24 cellular contexts compared by ENCODE assay signal in genomic region chr3:64836097-64836496, GRCh38.
DNase-seq lines count a peak whose midpoint lies in the region; ATAC-seq, FAIRE-seq and TF ChIP-seq lines count a peak whose summit lies in the region.
"Had no signal": no experiment of that assay in that cellular context is flagged by ENCODE, and none has a peak within 500 bp of the region (broad histone marks: within the 10 kb centered on the region; RNA-seq: fewer than 3 reads in every experiment).

No MANE protein-coding gene starts in this region.

- H2AFZ ChIP-seq in IMR-90 (replicated peaks; ENCODE audit: low read length, poor library complexity) (no peak overlapping the region), endothelial cell of umbilical vein (ENCODE audit: low read depth, low read length) (peak overlapping the region; percentile 19), trophoblast cell (ENCODE audit: insufficient read depth, low read length, poor library complexity) (no peak overlapping the region)
- H2AFZ ChIP-seq: GM23248 had no signal

- no peaks in the 10 kb centered on the region for H3K36me3 ChIP-seq in IMR-90 (ENCODE audit: control insufficient read depth, insufficient read depth, low read length)
- no peaks in the 10 kb centered on the region for H3K36me3 ChIP-seq in endothelial cell of umbilical vein (ENCODE audit: control insufficient read depth in 2 of 2, extremely low read depth in 1 of 2, insufficient read depth in 2 of 2, low read length in 2 of 2)
- H3K36me3 ChIP-seq in trophoblast cell (ENCODE audit: control insufficient read depth in 1 of 2, insufficient read depth in 2 of 2, low read length in 2 of 2), result no peaks in the 10 kb centered on the region
- H3K36me3 ChIP-seq: HAP-1, SJSA1 had no signal

- CTCF ChIA-PET in IMR-90 (lab: Yijun Ruan, JAX), result interaction anchor here (0.6 kb wide), 1 partner anchor 52 kb away, joined by 3 read pairs; no protein-coding TSS in a partner anchor
- CTCF ChIA-PET in endothelial cell of umbilical vein (lab: Charles Lee), result interaction anchor here (1.2 to 1.5 kb wide), 2 partner anchors 8 to 10 kb away, joined by 4 to 5 read pairs; no protein-coding TSS in a partner anchor

- WGBS in IMR-90 (ENCODE audit: extremely low coverage in 2 of 2, insufficient read length in 1 of 2), 2 experiments, result 62% methylated on average over 2 of the region's 2 CpGs; no CpG with 5 or more reads in 1 of the 2 experiments
- no CpG with 5 or more reads among the region's 2 CpGs for WGBS in trophoblast cell (ENCODE audit: extremely low coverage, insufficient coverage, insufficient read length)

- H2BK5ac ChIP-seq in IMR-90 (ENCODE audit: low read depth, low read length, poor library complexity, severe bottlenecking), result no peak overlapping the region
- peak overlapping the region; percentile 12 for H2BK5ac ChIP-seq in trophoblast cell (ENCODE audit: low read depth, low read length, poor library complexity)

- POLR2A ChIA-PET in IMR-90 (lab: Charles Lee; ENCODE audit: unreplicated experiment) (no interaction called here), endothelial cell of umbilical vein (lab: Charles Lee) (no interaction called here)

- H3K4me3 ChIP-seq in IMR-90 (ENCODE audit: insufficient read depth, low read depth, low read length), result no peak overlapping the region
- no peak overlapping the region for H3K4me3 ChIP-seq in endothelial cell of umbilical vein (replicated peaks in 1 of 3; ENCODE audit: insufficient read depth in 1 of 3, low read depth in 1 of 3, low read length in 3 of 3)
- H3K4me3 ChIP-seq in trophoblast cell (ENCODE audit: low read depth, low read length), result no peak overlapping the region
- H3K4me3 ChIP-seq: GM23248, HAP-1, SJSA1 had no signal

- H3K9me3 Mint-ChIP-seq in T-helper 2 cell treated with Interferon-gamma antibody and Interleukin-4, amounts not matched to agents 5 μg/mL and 100 μg/mL, for 36 hours, result no peaks in the 10 kb centered on the region

- no peak overlapping the region for H2AK9ac ChIP-seq in IMR-90 (replicated peaks; ENCODE audit: low read depth, low read length, poor library complexity)

- no peak overlapping the region for H2BK15ac ChIP-seq in IMR-90 (ENCODE audit: low read depth, low read length)

- no peak for ATAC-seq in IMR-90 (ENCODE audit: low read depth)
- ATAC-seq in GM21786 (IDR thresholded peaks at IDR 0.05; ENCODE audit: unreplicated experiment), result no peak

- no peak overlapping the region for H2BK120ac ChIP-seq in IMR-90 (ENCODE audit: low read depth, low read length)
- peak overlapping the region; percentile 58 for H2BK120ac ChIP-seq in trophoblast cell (ENCODE audit: insufficient read depth, low read length, poor library complexity)

- H2BK20ac ChIP-seq in IMR-90 (ENCODE audit: low read depth, low read length), result no peak overlapping the region

- H4K8ac ChIP-seq in IMR-90 (ENCODE audit: low read depth in 2 of 2, low read length in 2 of 2) (no peak overlapping the region), trophoblast cell (ENCODE audit: low read depth, low read length) (peak overlapping the region; percentile 38)

- no peak for TF ChIP-seq CTCF in IMR-90 (conservative IDR thresholded peaks at IDR 0.05; ENCODE audit: low read depth, low read length)
- no peak for TF ChIP-seq CTCF in endothelial cell of umbilical vein (IDR thresholded peaks at IDR 0.05; ENCODE audit: extremely low read depth in 1 of 2, insufficient read depth in 1 of 2, low read depth in 1 of 2, low read length in 2 of 2)

- H4K91ac ChIP-seq in IMR-90 (ENCODE audit: insufficient read depth, low read depth, low read length) (no peak overlapping the region), trophoblast cell (ENCODE audit: low read depth, low read length) (peak overlapping the region; percentile 7)

- no peak for FAIRE-seq in endothelial cell of umbilical vein (lab: Jason Lieb, UNC)

- H3K56ac ChIP-seq in IMR-90 (ENCODE audit: extremely low read depth, insufficient read depth, low read length), result no peak overlapping the region

- no peak overlapping the region for H4K12ac ChIP-seq in trophoblast cell (ENCODE audit: low read depth, low read length)

- TF ChIP-seq POLR2A in IMR-90 (IDR thresholded peaks at IDR 0.05; ENCODE audit: low read depth, low read length) (no peak), endothelial cell of umbilical vein (IDR thresholded peaks at IDR 0.05; ENCODE audit: low read depth, low read length) (no peak)

- H3K14ac ChIP-seq in IMR-90 (replicated peaks; ENCODE audit: low read depth, low read length), result no peak overlapping the region
- no peak overlapping the region for H3K14ac ChIP-seq in trophoblast cell (ENCODE audit: low read length)

- no peak for TF ChIP-seq RAD21 in IMR-90 (IDR thresholded peaks at IDR 0.05; ENCODE audit: low read length)

- peak overlapping the region; percentile 37 for H2BK12ac ChIP-seq in trophoblast cell (ENCODE audit: low read length)

- H3K4ac ChIP-seq in IMR-90 (ENCODE audit: low read depth, low read length) (no peak overlapping the region), trophoblast cell (ENCODE audit: low read depth, low read length) (peak overlapping the region; percentile 54)

- dilution Hi-C loops in IMR-90 (cut with HindIII; ENCODE audit: low sequenced_read_pairs, unreplicated experiment), result no loop called here
- dilution Hi-C loops in endothelial cell of umbilical vein (cut with MboI; ENCODE audit: extremely low pct_ligation_motif_present, low sequenced_read_pairs), result no loop called here

- H3K9ac ChIP-seq in IMR-90 (ENCODE audit: low read depth, low read length) (no peak overlapping the region), endothelial cell of umbilical vein (replicated peaks; ENCODE audit: extremely low read depth, insufficient read depth, low read length) (no peak overlapping the region), trophoblast cell (ENCODE audit: low read length) (no peak overlapping the region)
- H3K9ac ChIP-seq: GM23248, KMS-11 had no signal

- H3K23ac ChIP-seq in IMR-90 (ENCODE audit: low read depth, low read length) (no peak overlapping the region), trophoblast cell (ENCODE audit: low read length) (no peak overlapping the region)

- no peaks in the 10 kb centered on the region for H3K79me1 ChIP-seq in IMR-90 (ENCODE audit: low read depth in 1 of 2, low read length in 2 of 2)
- peaks cover 5% of the 10 kb centered on the region for H3K79me1 ChIP-seq in trophoblast cell (ENCODE audit: low read length)

- H3K9me3 ChIP-seq in IMR-90 (ENCODE audit: control insufficient read depth, insufficient read depth, low read length), result no peaks in the 10 kb centered on the region
- H3K9me3 ChIP-seq in endothelial cell of umbilical vein (replicated peaks; ENCODE audit: control insufficient read depth, insufficient read depth, low read length), result no peaks in the 10 kb centered on the region
- no peaks in the 10 kb centered on the region for H3K9me3 ChIP-seq in trophoblast cell (ENCODE audit: insufficient read depth, low read depth, low read length)
- H3K9me3 ChIP-seq: HAP-1, SJSA1 had no signal

- no peaks in the 10 kb centered on the region for H3K36me3 Mint-ChIP-seq in T-helper 2 cell treated with Interferon-gamma antibody and Interleukin-4, amounts not matched to agents 5 μg/mL and 100 μg/mL, for 36 hours (ENCODE audit: low read depth)
- H3K36me3 Mint-ChIP-seq: CD4-positive, CD25-positive, alpha-beta regulatory T cell; IgD-negative memory B cell had no signal

- H3K18ac ChIP-seq in IMR-90 (ENCODE audit: low read depth, low read length), result peak overlapping the region; percentile 9; the same call in 1 of the 2 replicates
- no peak overlapping the region for H3K18ac ChIP-seq in trophoblast cell (ENCODE audit: low read length)

- H3K4me1 ChIP-seq in IMR-90 (ENCODE audit: control insufficient read depth, insufficient read depth, low read length) (no peaks in the 10 kb centered on the region), endothelial cell of umbilical vein (ENCODE audit: control insufficient read depth, extremely low read depth, insufficient read depth, low read length) (no peaks in the 10 kb centered on the region), trophoblast cell (ENCODE audit: control insufficient read depth in 1 of 2, insufficient read depth in 2 of 2, low read length in 2 of 2) (peaks cover 0 to 3% of the 10 kb centered on the region in 2 experiments)
- H3K4me1 ChIP-seq: SJSA1 had no signal

- H2AK5ac ChIP-seq in IMR-90 (ENCODE audit: low read depth, low read length) (no peak overlapping the region), trophoblast cell (ENCODE audit: low read length) (no peak overlapping the region)

- H3K79me2 ChIP-seq in endothelial cell of umbilical vein (ENCODE audit: control insufficient read depth, insufficient read depth, low read length) (no peaks in the 10 kb centered on the region), trophoblast cell (ENCODE audit: control insufficient read depth, insufficient read depth, low read length, poor library complexity) (no peaks in the 10 kb centered on the region)

- no peak overlapping the region for H3K4me2 ChIP-seq in IMR-90 (ENCODE audit: low read depth, low read length)
- H3K4me2 ChIP-seq in endothelial cell of umbilical vein (ENCODE audit: insufficient read depth, low read length), result no peak overlapping the region
- H3K4me2 ChIP-seq in trophoblast cell (ENCODE audit: low read length), result no peak overlapping the region
- H3K4me2 ChIP-seq: KMS-11 had no signal

- in situ Hi-C loops in IMR-90 (cut with MboI; ENCODE audit: low sequenced_read_pairs), result no loop called here

- H3K27me3 Mint-ChIP-seq in T-helper 2 cell treated with Interferon-gamma antibody and Interleukin-4, amounts not matched to agents 5 μg/mL and 100 μg/mL, for 36 hours (ENCODE audit: low read depth), result no peaks in the 10 kb centered on the region
- H3K27me3 Mint-ChIP-seq: CD4-positive, CD25-positive, alpha-beta regulatory T cell; IgD-negative memory B cell had no signal

- H3K9me1 ChIP-seq in IMR-90 (ENCODE audit: insufficient read depth, low read length) (no peaks in the 10 kb centered on the region), endothelial cell of umbilical vein (replicated peaks; ENCODE audit: control insufficient read depth, extremely low read depth, insufficient read depth, low read length) (no peaks in the 10 kb centered on the region)

- no peaks in the 10 kb centered on the region for H3K27me3 ChIP-seq in IMR-90 (ENCODE audit: control insufficient read depth, insufficient read depth, low read length)
- H3K27me3 ChIP-seq in endothelial cell of umbilical vein (ENCODE audit: control insufficient read depth in 2 of 2, insufficient read depth in 2 of 2, low read length in 2 of 2), result no peaks in the 10 kb centered on the region
- no peaks in the 10 kb centered on the region for H3K27me3 ChIP-seq in trophoblast cell (ENCODE audit: insufficient read depth, low read length)
- H3K27me3 ChIP-seq: SJSA1 had no signal

- no peak overlapping the region for H3K27ac Mint-ChIP-seq in T-helper 2 cell treated with Interferon-gamma antibody and Interleukin-4, amounts not matched to agents 5 μg/mL and 100 μg/mL, for 36 hours
- H3K27ac Mint-ChIP-seq: CD4-positive, CD25-positive, alpha-beta regulatory T cell; HFFc6; IgD-negative memory B cell had no signal

- H4K20me1 ChIP-seq in IMR-90 (ENCODE audit: insufficient read depth, low read length), result no peaks in the 10 kb centered on the region
- H4K20me1 ChIP-seq in endothelial cell of umbilical vein (replicated peaks; ENCODE audit: control insufficient read depth, extremely low read depth, insufficient read depth, low read length), result no peaks in the 10 kb centered on the region

- intact Hi-C loops in IMR-90 (cut with micrococcal nuclease), result no loop called here
- intact Hi-C loops in endothelial cell of umbilical vein (cut with micrococcal nuclease), result no loop called here

- no peak overlapping the region for H3K27ac ChIP-seq in IMR-90 (ENCODE audit: insufficient read depth, low read length)
- no peak overlapping the region for H3K27ac ChIP-seq in endothelial cell of umbilical vein (ENCODE audit: insufficient read depth, low read depth, low read length)
- H3K27ac ChIP-seq in trophoblast cell (ENCODE audit: low read depth, low read length), result no peak overlapping the region
- H3K27ac ChIP-seq: GM23248, KMS-11, SJSA1 had no signal

- no peaks in the 10 kb centered on the region for H3K4me1 Mint-ChIP-seq in T-helper 2 cell treated with Interferon-gamma antibody and Interleukin-4, amounts not matched to agents 5 μg/mL and 100 μg/mL, for 36 hours (ENCODE audit: low read depth)
- H3K4me1 Mint-ChIP-seq: CD4-positive, CD25-positive, alpha-beta regulatory T cell; IgD-negative memory B cell had no signal

- no peak overlapping the region for H4K5ac ChIP-seq in IMR-90 (ENCODE audit: low read depth, low read length)

- H3K4me3 Mint-ChIP-seq in T-helper 2 cell treated with Interferon-gamma antibody and Interleukin-4, amounts not matched to agents 5 μg/mL and 100 μg/mL, for 36 hours, result no peak overlapping the region
- H3K4me3 Mint-ChIP-seq: HFFc6, IgD-negative memory B cell had no signal

- BruUV-seq in IMR-90 (replicated peaks; lab: Mats Ljungman, UMichigan) (no TSS peak), endothelial cell of umbilical vein (replicated peaks; lab: Mats Ljungman, UMichigan) (no TSS peak)

- DNase-seq in IMR-90 (no peak), endothelial cell of umbilical vein (ENCODE audit: low read depth, low spot score) (no peak), kidney glomerular epithelial cell (lab: John Stamatoyannopoulos, UW) (peak; percentile 7), trophoblast cell (no peak), activated gamma-delta T cell treated with Interleukin-2 at 50 U/mL for 16 hours (no peak)
- DNase-seq in T-helper 2 cell treated with Interferon-gamma antibody and Interleukin-4, amounts not matched to agents 5 μg/mL and 100 μg/mL, for 36 hours (ENCODE audit: low spot score), result no peak
- DNase-seq: CD4-positive, CD25-positive, alpha-beta regulatory T cell; GM23248; HFFc6; NCI-H1048; NCI-H1417; NCI-H1694 treated with DMSO at 0.1 percent for 48 hours; NCI-H2081; NCI-H2171; NCI-H226; NCI-H510A; NCI-H69; Right ventricle myocardium superior; RPMI8226 had no signal
